In the genomic region with DNA sequence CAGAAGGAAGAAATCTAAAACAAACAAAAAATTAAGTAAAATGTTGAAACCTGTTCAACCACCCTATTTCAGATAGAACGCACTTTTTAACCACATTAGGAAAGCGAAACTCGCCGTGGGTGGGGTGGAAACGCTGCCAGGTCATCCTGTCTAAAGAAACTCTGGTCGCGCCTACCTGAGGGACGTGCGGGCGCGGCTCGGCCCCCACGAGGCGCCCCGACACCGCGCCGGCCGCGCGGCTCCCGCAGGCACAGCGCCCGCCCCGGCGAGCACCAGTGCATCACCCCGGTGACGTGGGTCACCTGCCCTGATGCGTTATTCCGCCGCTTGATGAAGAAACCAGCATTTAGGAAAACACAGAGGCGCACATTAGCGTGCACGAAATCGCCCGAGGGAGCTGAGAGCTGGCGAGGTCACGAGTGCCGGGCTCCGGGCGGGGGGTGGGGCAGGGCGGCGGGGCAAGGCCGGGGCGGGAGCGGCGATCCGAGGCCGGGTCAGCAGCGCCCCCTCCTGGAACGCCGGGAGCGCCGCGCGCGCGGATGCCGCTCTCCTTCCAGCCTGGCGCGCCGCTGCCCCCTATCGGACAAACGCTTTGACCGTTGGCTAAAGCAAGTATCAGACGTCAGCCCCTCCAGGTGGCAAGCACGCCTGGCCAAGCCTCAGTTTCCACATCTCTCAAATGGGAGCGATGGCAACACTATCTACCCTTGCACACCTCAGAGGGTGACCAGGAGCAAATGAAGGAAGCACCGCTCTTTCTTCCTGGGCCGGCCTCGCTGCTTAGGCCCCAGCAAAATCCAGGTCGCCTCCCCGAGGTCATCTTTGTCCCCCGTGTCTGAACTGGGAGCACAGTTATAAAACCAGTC, we compare ENCODE assay signal across 8 cellular contexts. TPM values are rescaled to one million over a fixed set of nuclear protein-coding genes. Genes with fewer than 3 reads are reported as not detected.
A peak's percentile ranks its signal among the peaks of the same experiment; 100 is the strongest.
DNase-seq lines count a peak whose midpoint lies in the region; ATAC-seq and TF ChIP-seq lines count a peak whose summit lies in the region.

No MANE protein-coding gene starts in this region.

- no peaks in the 10 kb centered on the region for H3K9me3 Mint-ChIP-seq in activated naive CD8-positive, alpha-beta T cell (ENCODE audit: low read depth)

- no peak for TF ChIP-seq EP300 in ovary (IDR thresholded peaks at IDR 0.05)

- H3K4me3 ChIP-seq in HEK293 (ENCODE audit: low read depth, low read length) (peak overlapping the region; percentile 66), NB4 (ENCODE audit: low read depth, low read length) (peak overlapping the region; percentile 63), ovary (peak overlapping the region; percentile 49), thymus (ENCODE audit: low read length) (peak overlapping the region; percentile 74)

- intact Hi-C loops in head of caudate nucleus (cut with DNase I) (loop anchor here (5.0 to 10.0 kb wide), 3 partner anchors 36 to 193 kb away; a partner anchor contains a TSS), ovary (cut with DNase I) (loop anchor here in 3 of 4 donors (1.0 to 10.0 kb wide), 4 partner anchors 38 to 111 kb away; a partner anchor contains a TSS)

- no peaks in the 10 kb centered on the region for H3K27me3 Mint-ChIP-seq in activated naive CD8-positive, alpha-beta T cell

- CTCF ChIA-PET in HEK293 (lab: Yijun Ruan, JAX) = interaction anchor here (0.6 to 5.4 kb wide), 57 partner anchors 9 to 503 kb away, joined by 3 to 45 read pairs (median 4); a partner anchor contains a TSS

- H3K36me3 ChIP-seq in HEK293 (ENCODE audit: control insufficient read depth in 2 of 2, insufficient read depth in 1 of 2, low read length in 2 of 2) = no peaks in the 10 kb centered on the region
- H3K36me3 ChIP-seq in ovary = no peaks in the 10 kb centered on the region
- H3K36me3 ChIP-seq in thymus (ENCODE audit: control insufficient read depth, insufficient read depth) = no peaks in the 10 kb centered on the region

- ATAC-seq in SK-N-SH treated with all-trans-retinoic acid at 6 μM for 48 hours = peak; percentile 94

- WGBS in ovary, 3 donors = 4 to 9% (median 6%) methylated on average over 46 to 74 of the region's 74 CpGs
- WGBS in thymus = 7% methylated on average over 74 of the region's 74 CpGs

- POLR2A ChIA-PET in HEK293 (lab: Yijun Ruan, JAX) = interaction anchor here (0.7 to 1.8 kb wide), 5 partner anchors 10 to 109 kb away, joined by 3 to 10 read pairs (median 5); a partner anchor contains a TSS

- H3K27ac Mint-ChIP-seq in activated naive CD8-positive, alpha-beta T cell = peak overlapping the region; percentile 80

- peaks cover 4% of the 10 kb centered on the region for H3K36me3 Mint-ChIP-seq in activated naive CD8-positive, alpha-beta T cell

- TF ChIP-seq CTCF in HEK293 (tag by site-specific recombination; IDR thresholded peaks at IDR 0.05) = peak; percentile 92
- peak; percentile 90 for TF ChIP-seq CTCF in NB4 (IDR thresholded peaks at IDR 0.05; ENCODE audit: low read depth, low read length)
- peak; percentile 96 to 97 (median 96) for TF ChIP-seq CTCF in ovary (IDR thresholded peaks at IDR 0.05)

- peak overlapping the region; percentile 85 for H3K4me3 Mint-ChIP-seq in activated naive CD8-positive, alpha-beta T cell

- H3K27ac ChIP-seq in HEK293 (ENCODE audit: extremely low read depth, low read depth, low read length) (peak overlapping the region; percentile 45; the same call in 1 of the 2 replicates), ovary (peak overlapping the region in 1 of 2 donors; percentile 72), thymus (ENCODE audit: low read depth) (peak overlapping the region; percentile 75)

- H3K4me1 Mint-ChIP-seq in activated naive CD8-positive, alpha-beta T cell (ENCODE audit: low read depth) = peaks cover 15% of the 10 kb centered on the region

- H3K4me1 ChIP-seq in HEK293 (ENCODE audit: control insufficient read depth, insufficient read depth, low read length) (no peaks in the 10 kb centered on the region; the same call in 1 of the 2 replicates), ovary (ENCODE audit: insufficient read depth) (peaks cover 2% of the 10 kb centered on the region), thymus (ENCODE audit: control insufficient read depth, insufficient read depth, low read length) (no peaks in the 10 kb centered on the region)

- no peak for TF ChIP-seq POLR2A in NB4 (IDR thresholded peaks at IDR 0.05; ENCODE audit: extremely low read depth, insufficient read length)
- no peak for TF ChIP-seq POLR2A in ovary (IDR thresholded peaks at IDR 0.05)

- H3K9me3 ChIP-seq in HEK293 (ENCODE audit: control insufficient read depth, insufficient read depth, low read depth, low read length) (no peaks in the 10 kb centered on the region), ovary (no peaks in the 10 kb centered on the region), thymus (ENCODE audit: control insufficient read depth) (no peaks in the 10 kb centered on the region)

- DNase-seq in GDM1 (lab: John Stamatoyannopoulos, UW) (peak; percentile 83), NB4 (ENCODE audit: low read depth) (peak; percentile 89), head of caudate nucleus (peak; percentile 87 to 99 (median 95)), ovary (peak; percentile 92 to 98 (median 97))

- H3K27me3 ChIP-seq in ovary (no peaks in the 10 kb centered on the region), thymus (ENCODE audit: control insufficient read depth, insufficient read depth) (no peaks in the 10 kb centered on the region)

TF ChIP-seq in HEK293, 187 proteins besides CTCF, POLR2A, EP300 and RAD21 (continues in another document):
- TF ChIP-seq, protein P1, sequence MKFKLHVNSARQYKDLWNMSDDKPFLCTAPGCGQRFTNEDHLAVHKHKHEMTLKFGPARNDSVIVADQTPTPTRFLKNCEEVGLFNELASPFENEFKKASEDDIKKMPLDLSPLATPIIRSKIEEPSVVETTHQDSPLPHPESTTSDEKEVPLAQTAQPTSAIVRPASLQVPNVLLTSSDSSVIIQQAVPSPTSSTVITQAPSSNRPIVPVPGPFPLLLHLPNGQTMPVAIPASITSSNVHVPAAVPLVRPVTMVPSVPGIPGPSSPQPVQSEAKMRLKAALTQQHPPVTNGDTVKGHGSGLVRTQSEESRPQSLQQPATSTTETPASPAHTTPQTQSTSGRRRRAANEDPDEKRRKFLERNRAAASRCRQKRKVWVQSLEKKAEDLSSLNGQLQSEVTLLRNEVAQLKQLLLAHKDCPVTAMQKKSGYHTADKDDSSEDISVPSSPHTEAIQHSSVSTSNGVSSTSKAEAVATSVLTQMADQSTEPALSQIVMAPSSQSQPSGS (tag by site-specific recombination; IDR thresholded peaks at IDR 0.05; ENCODE audit: low read depth) = no peak
- TF ChIP-seq ZSCAN30 (tag by site-specific recombination; IDR thresholded peaks at IDR 0.05) (peak; percentile 44; the same call in 1 of the 2 replicates), ZNF335 (tag by site-specific recombination; conservative IDR thresholded peaks at IDR 0.05) (peak; percentile 53), ZBTB48 (tag by site-specific recombination; IDR thresholded peaks at IDR 0.05) (no peak)
- TF ChIP-seq, protein P2, sequence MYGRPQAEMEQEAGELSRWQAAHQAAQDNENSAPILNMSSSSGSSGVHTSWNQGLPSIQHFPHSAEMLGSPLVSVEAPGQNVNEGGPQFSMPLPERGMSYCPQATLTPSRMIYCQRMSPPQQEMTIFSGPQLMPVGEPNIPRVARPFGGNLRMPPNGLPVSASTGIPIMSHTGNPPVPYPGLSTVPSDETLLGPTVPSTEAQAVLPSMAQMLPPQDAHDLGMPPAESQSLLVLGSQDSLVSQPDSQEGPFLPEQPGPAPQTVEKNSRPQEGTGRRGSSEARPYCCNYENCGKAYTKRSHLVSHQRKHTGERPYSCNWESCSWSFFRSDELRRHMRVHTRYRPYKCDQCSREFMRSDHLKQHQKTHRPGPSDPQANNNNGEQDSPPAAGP (tag by site-specific recombination; IDR thresholded peaks at IDR 0.05) = 0 out of 2 replicates have a peak, but pooled peaks have one; percentile 40

TF ChIP-seq in SK-N-SH treated with all-trans-retinoic acid at 6 μM for 48 hours, 23 proteins besides CTCF, POLR2A, EP300 and RAD21:
- peak; percentile 66 for TF ChIP-seq TCF4 (CRISPR knock-in tag; IDR thresholded peaks at IDR 0.05; ENCODE audit: borderline replicate concordance)
- TF ChIP-seq, protein P3, sequence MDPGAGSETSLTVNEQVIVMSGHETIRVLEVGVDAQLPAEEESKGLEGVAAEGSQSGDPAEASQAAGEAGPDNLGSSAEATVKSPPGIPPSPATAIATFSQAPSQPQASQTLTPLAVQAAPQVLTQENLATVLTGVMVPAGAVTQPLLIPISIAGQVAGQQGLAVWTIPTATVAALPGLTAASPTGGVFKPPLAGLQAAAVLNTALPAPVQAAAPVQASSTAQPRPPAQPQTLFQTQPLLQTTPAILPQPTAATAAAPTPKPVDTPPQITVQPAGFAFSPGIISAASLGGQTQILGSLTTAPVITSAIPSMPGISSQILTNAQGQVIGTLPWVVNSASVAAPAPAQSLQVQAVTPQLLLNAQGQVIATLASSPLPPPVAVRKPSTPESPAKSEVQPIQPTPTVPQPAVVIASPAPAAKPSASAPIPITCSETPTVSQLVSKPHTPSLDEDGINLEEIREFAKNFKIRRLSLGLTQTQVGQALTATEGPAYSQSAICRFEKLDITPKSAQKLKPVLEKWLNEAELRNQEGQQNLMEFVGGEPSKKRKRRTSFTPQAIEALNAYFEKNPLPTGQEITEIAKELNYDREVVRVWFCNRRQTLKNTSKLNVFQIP (CRISPR knock-in tag; IDR thresholded peaks at IDR 0.05; ENCODE audit: borderline replicate concordance, low read depth) = 0 out of 2 replicates have a peak, but pooled peaks have one; percentile 50
- no peak for TF ChIP-seq ESRRG (CRISPR knock-in tag; IDR thresholded peaks at IDR 0.05)
- 0 out of 2 replicates have a peak, but pooled peaks have one; percentile 30 for TF ChIP-seq SNAI2 (CRISPR knock-in tag; IDR thresholded peaks at IDR 0.05)
- TF ChIP-seq ZFP3 (CRISPR knock-in tag; IDR thresholded peaks at IDR 0.05) = no peak
TF ChIP-seq in SK-N-SH treated with all-trans-retinoic acid at 6 μM for 48 hours: peak in this region for 3.

RNA-seq across cellular contexts. Expression of a gene that starts 15.7 kb away (rescaled TPM):
- 1 to 10 TPM in 4 of 7 donors, under 1 TPM in 2, not detected in 1; 0.66 to 3.0 (median 1.6) TPM for total RNA-seq in ovary
- under 1 TPM; 0.40 to 0.80 TPM for polyA plus RNA-seq in ovary
- polyA plus RNA-seq in thymus = 1.1 TPM

RNA-seq across cellular contexts. Expression of a gene that starts 31.2 kb away (rescaled TPM):
- total RNA-seq in ovary = 1 to 10 TPM in 1 of 7 donors, under 1 TPM in 2, not detected in 4; 0.24 to 3.6 (median 0.31) TPM
- polyA plus RNA-seq in ovary (not detected), thymus (1.3 TPM)

RNA-seq across cellular contexts. Expression of a gene that starts 37.3 kb away (rescaled TPM):
- 10 to 100 TPM in 2 of 7 donors, 1 to 10 TPM in 5; 4.6 to 14.7 (median 8.6) TPM for total RNA-seq in ovary
- polyA plus RNA-seq in ovary = 1 to 10 TPM; 2.3 to 6.6 TPM
- 7.6 TPM for polyA plus RNA-seq in thymus

RNA-seq across cellular contexts. Expression of a gene that starts 39.9 kb away (rescaled TPM):
- 100 to 1,000 TPM; 215 to 585 (median 476) TPM for total RNA-seq in ovary
- polyA plus RNA-seq in ovary = 100 to 1,000 TPM; 327 to 693 TPM
- polyA plus RNA-seq in thymus = 673 TPM

RNA-seq across cellular contexts. Expression of a gene that starts 42.2 kb away (rescaled TPM):
- total RNA-seq in ovary = 10 to 100 TPM; 36.9 to 87.0 (median 55.7) TPM
- polyA plus RNA-seq in ovary = 10 to 100 TPM; 15.9 to 55.9 TPM
- 127 TPM for polyA plus RNA-seq in thymus
